ENCODE assay signal across 31 cellular contexts in genomic region chr10:26637521-26638275, GRCh38. TPM values are rescaled to one million over a fixed set of nuclear protein-coding genes. Genes with fewer than 3 reads are reported as not detected.
"Had no signal": no experiment of that assay in that cellular context is flagged by ENCODE, and none has a peak within 500 bp of the region (broad histone marks: within the 10 kb centered on the region; RNA-seq: fewer than 3 reads in every experiment).

No MANE protein-coding gene starts in this region.

- H3K4me1 Mint-ChIP-seq: activated naive CD8-positive, alpha-beta T cell treated with anti-CD3 and anti-CD28 coated beads, Interleukin-2, amount 10 ng/mL, durations not matched to agents 7 days and 5 days; brain; neural crest cell; stimulated activated effector memory CD8-positive, alpha-beta T cell treated with anti-CD3 and anti-CD28 coated beads, Interleukin-12 subunit alpha, Interleukin-12 subunit beta, amount 100 ng/mL, for 72 hours had no signal

- H3K27ac ChIP-seq: ascending aorta, coronary artery, dorsolateral prefrontal cortex, heart right ventricle, left lung, lower lobe of right lung, parathyroid adenoma, psoas muscle, sigmoid colon, uterus had no signal

- ATAC-seq: activated CD4-positive, CD25-positive, alpha-beta regulatory T cell treated with anti-CD3 and anti-CD28 coated beads, Interleukin-2, amount 50 U/mL, for 24 hours; effector memory CD8-positive, alpha-beta T cell; heart right ventricle; left lung; lower lobe of right lung; naive thymus-derived CD8-positive, alpha-beta T cell; psoas muscle; stimulated activated effector memory CD8-positive, alpha-beta T cell treated with anti-CD3 and anti-CD28 coated beads, Interleukin-12 subunit alpha, Interleukin-12 subunit beta, amount 100 ng/mL, for 72 hours had no signal

- H3K27me3 Mint-ChIP-seq: stimulated activated naive CD8-positive, alpha-beta T cell treated with anti-CD3 and anti-CD28 coated beads, Interleukin-15, Interleukin-2, amounts not matched to agents 100 ng/mL and 50 ng/mL, for 24 hours; type B pancreatic cell had no signal

- H3K4me3 ChIP-seq: ascending aorta, coronary artery, dorsolateral prefrontal cortex, heart right ventricle, left lung, lower lobe of right lung, psoas muscle, sigmoid colon, uterus had no signal

- H3K36me3 ChIP-seq: ascending aorta, heart right ventricle, left lung, lower lobe of right lung, sigmoid colon, uterus had no signal

- H3K9me3 Mint-ChIP-seq: stimulated activated effector memory CD8-positive, alpha-beta T cell treated with anti-CD3 and anti-CD28 coated beads, Interleukin-12 subunit alpha, Interleukin-12 subunit beta, amount 100 ng/mL, for 72 hours; stimulated activated naive CD8-positive, alpha-beta T cell treated with anti-CD3 and anti-CD28 coated beads, Interleukin-15, Interleukin-2, amounts not matched to agents 100 ng/mL and 50 ng/mL, for 24 hours; type B pancreatic cell had no signal

- H3K9me3 ChIP-seq: ascending aorta, left lung, lower lobe of right lung, psoas muscle, uterus had no signal

- H3K9ac ChIP-seq: parathyroid adenoma had no signal

- H3K4me1 ChIP-seq: ascending aorta, heart right ventricle, left lung, lower lobe of right lung, parathyroid adenoma, psoas muscle, sigmoid colon, uterus had no signal

- H3K27me3 ChIP-seq: ascending aorta, heart right ventricle, left lung, sigmoid colon, uterus had no signal

- H3K4me3 Mint-ChIP-seq: activated CD4-positive, alpha-beta memory T cell treated with anti-CD3 and anti-CD28 coated beads for 36 hours; activated naive CD4-positive, alpha-beta T cell treated with anti-CD3 and anti-CD28 coated beads for 36 hours; activated naive CD8-positive, alpha-beta T cell treated with anti-CD3 and anti-CD28 coated beads, Interleukin-2, amount 10 ng/mL, durations not matched to agents 7 days and 5 days; activated T-helper 1 cell treated with anti-CD3 and anti-CD28 coated beads, Interleukin-12 subunit alpha, Interleukin-12 subunit beta, Interleukin-2, Interleukin-4 antibody, amounts not matched to agents 30 ng/mL and 10 ng/mL and 1 ng/mL, durations not matched to agents 14 hours and 24 hours and 36 hours; brain; effector memory CD8-positive, alpha-beta T cell; neural crest cell; stimulated activated effector memory CD8-positive, alpha-beta T cell treated with anti-CD3 and anti-CD28 coated beads, Interleukin-12 subunit alpha, Interleukin-12 subunit beta, amount 100 ng/mL, for 72 hours; stimulated activated naive CD8-positive, alpha-beta T cell treated with anti-CD3 and anti-CD28 coated beads, Interleukin-15, Interleukin-2, amounts not matched to agents 100 ng/mL and 50 ng/mL, for 24 hours; type B pancreatic cell had no signal

- H3K36me3 Mint-ChIP-seq: activated CD4-positive, alpha-beta memory T cell treated with anti-CD3 and anti-CD28 coated beads for 36 hours; activated naive CD8-positive, alpha-beta T cell treated with anti-CD3 and anti-CD28 coated beads, Interleukin-2, amount 10 ng/mL, durations not matched to agents 7 days and 5 days; brain; stimulated activated effector memory CD8-positive, alpha-beta T cell treated with anti-CD3 and anti-CD28 coated beads, Interleukin-12 subunit alpha, Interleukin-12 subunit beta, amount 100 ng/mL, for 72 hours; type B pancreatic cell had no signal

- H3K27ac Mint-ChIP-seq: activated CD4-positive, alpha-beta memory T cell treated with anti-CD3 and anti-CD28 coated beads for 36 hours; activated naive CD4-positive, alpha-beta T cell treated with anti-CD3 and anti-CD28 coated beads for 36 hours; activated naive CD8-positive, alpha-beta T cell treated with anti-CD3 and anti-CD28 coated beads, Interleukin-2, amount 10 ng/mL, durations not matched to agents 7 days and 5 days; activated T-helper 1 cell treated with anti-CD3 and anti-CD28 coated beads, Interleukin-12 subunit alpha, Interleukin-12 subunit beta, Interleukin-2, Interleukin-4 antibody, amounts not matched to agents 30 ng/mL and 10 ng/mL and 1 ng/mL, durations not matched to agents 14 hours and 24 hours and 36 hours; brain; effector memory CD8-positive, alpha-beta T cell; stimulated activated effector memory CD8-positive, alpha-beta T cell treated with anti-CD3 and anti-CD28 coated beads, Interleukin-12 subunit alpha, Interleukin-12 subunit beta, amount 100 ng/mL, for 72 hours; stimulated activated naive CD8-positive, alpha-beta T cell treated with anti-CD3 and anti-CD28 coated beads, Interleukin-15, Interleukin-2, amounts not matched to agents 100 ng/mL and 50 ng/mL, for 24 hours; type B pancreatic cell had no signal

- DNase-seq: activated CD4-positive, alpha-beta memory T cell treated with anti-CD3 and anti-CD28 coated beads for 36 hours; activated CD4-positive, alpha-beta T cell treated with anti-CD3 and anti-CD28 coated beads for 48 hours; activated CD8-positive, alpha-beta memory T cell treated with anti-CD3 and anti-CD28 coated beads, Interleukin-2, amount 50 U/mL, for 4 hours; activated effector memory CD4-positive, alpha-beta T cell treated with anti-CD3 and anti-CD28 coated beads, Interleukin-2, amount 50 U/mL, for 16 hours; activated naive CD4-positive, alpha-beta T cell treated with anti-CD3 and anti-CD28 coated beads for 36 hours; activated naive CD8-positive, alpha-beta T cell treated with anti-CD3 and anti-CD28 coated beads, Interleukin-2, amount 10 ng/mL, durations not matched to agents 7 days and 5 days; activated T-cell treated with anti-CD3 and anti-CD28 coated beads, Interleukin-2, amount 50 U/mL, for 1 hour; dorsolateral prefrontal cortex; effector memory CD8-positive, alpha-beta T cell; foreskin fibroblast; heart right ventricle; left lung; lower lobe of right lung; mesenchymal stem cell; naive thymus-derived CD8-positive, alpha-beta T cell; occipital lobe; psoas muscle; sigmoid colon; small intestine; stimulated activated CD4-positive, alpha-beta T cell treated with anti-CD3 and anti-CD28 coated beads, Interleukin-4, amount 100 ng/mL, for 24 hours; uterus had no signal

RNA-seq across cellular contexts. Expression of gene PDSS1, which starts 59.8 kb away (rescaled TPM):
- total RNA-seq: ascending aorta had no signal
